12 cellular contexts compared by ENCODE assay signal in the genomic region with DNA sequence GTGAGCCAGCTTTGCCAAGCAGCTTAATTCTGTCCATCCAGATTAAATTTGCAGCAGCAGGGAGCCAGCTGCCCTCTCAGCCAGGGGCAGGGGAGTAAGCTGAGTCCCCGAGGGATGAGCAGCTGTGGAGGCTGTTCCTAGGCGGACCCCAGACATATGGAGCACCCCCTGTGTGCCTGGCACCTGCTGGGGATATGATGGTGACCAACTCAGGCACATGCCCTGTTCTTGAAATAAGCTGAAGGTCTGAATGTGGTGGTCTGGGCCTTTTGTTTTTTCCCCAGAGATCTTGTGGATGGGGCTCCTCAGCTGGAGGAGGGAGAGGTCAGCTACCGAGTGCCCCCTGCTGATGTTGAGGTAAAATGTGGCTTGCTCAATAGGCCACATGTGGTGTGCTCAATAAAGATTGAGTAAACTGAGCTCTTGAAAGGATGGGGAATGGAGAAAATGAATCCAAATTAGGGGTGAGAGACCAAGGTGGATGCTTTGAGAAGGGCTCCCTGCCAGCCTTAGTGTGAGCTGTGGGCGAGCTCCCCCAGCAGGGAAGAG.
DNase-seq lines count a peak whose midpoint lies in the region; ATAC-seq and TF ChIP-seq lines count a peak whose summit lies in the region.
"Had no signal": no experiment of that assay in that cellular context is flagged by ENCODE, and none has a peak within 500 bp of the region (broad histone marks: within the 10 kb centered on the region; RNA-seq: fewer than 3 reads in every experiment).

No MANE protein-coding gene starts in this region.

- H3K9me3 ChIP-seq in psoas muscle (peaks cover 4% of the 10 kb centered on the region), body of pancreas (no peaks in the 10 kb centered on the region)

- no peak for ATAC-seq in psoas muscle
- ATAC-seq in body of pancreas: no peak
- ATAC-seq in HG02852 (IDR thresholded peaks at IDR 0.05; ENCODE audit: unreplicated experiment): no peak
- ATAC-seq: Panc1 had no signal

- H3K4me3 ChIP-seq in dorsolateral prefrontal cortex (no peak overlapping the region), psoas muscle (no peak overlapping the region), body of pancreas (no peak overlapping the region)
- H3K4me3 ChIP-seq: GM23248 had no signal

- peak overlapping the region in 44 of 59 donors; percentile 2 to 90 (median 42) for H3K27ac ChIP-seq in dorsolateral prefrontal cortex
- peak overlapping the region; percentile 91 for H3K27ac ChIP-seq in psoas muscle
- no peak overlapping the region for H3K27ac ChIP-seq in body of pancreas
- H3K27ac ChIP-seq: GM23248 had no signal

- H3K4me1 ChIP-seq in psoas muscle (peaks cover 61% of the 10 kb centered on the region), body of pancreas (peaks cover 47% of the 10 kb centered on the region)

- intact Hi-C loops in dorsolateral prefrontal cortex (cut with DNase I) (no loop called here), psoas muscle (cut with DNase I) (no loop called here), body of pancreas (cut with DNase I) (no loop called here)

- TF ChIP-seq POLR2A in body of pancreas (IDR thresholded peaks at IDR 0.05): no peak

- 55 to 72% (median 60%) methylated on average over 4 of the region's 4 CpGs for WGBS in psoas muscle, 3 donors
- 84 to 99% methylated on average over 4 of the region's 4 CpGs for WGBS in body of pancreas, 2 donors

- peak; percentile 11 for DNase-seq in EH (ENCODE audit: low read depth)
- peak; percentile 36 for DNase-seq in NCI-H345 treated with DMSO at 0.1 percent for 48 hours (lab: John Stamatoyannopoulos, UW; ENCODE audit: unreplicated experiment)
- DNase-seq in dorsolateral prefrontal cortex: no peak
- DNase-seq in psoas muscle: no peak
- DNase-seq in NCI-H1048 (lab: John Stamatoyannopoulos, UW): no peak
- DNase-seq in body of pancreas: no peak
- DNase-seq in NCI-H2196 (lab: John Stamatoyannopoulos, UW; ENCODE audit: unreplicated experiment): no peak
- DNase-seq: activated B cell treated with CpG ODN at 0.5 μM for 24 hours, GM23248, naive B cell had no signal

- TF ChIP-seq CTCF in dorsolateral prefrontal cortex (IDR thresholded peaks at IDR 0.05 in 54 of 56, conservative IDR thresholded peaks at IDR 0.05 in 2 of 56; ENCODE audit: low read depth in 1 of 56, partially characterized antibody in 56 of 56) (peak in 28 of 56 donors; percentile 11 to 55 (median 34)), psoas muscle (IDR thresholded peaks at IDR 0.05) (no peak), body of pancreas (IDR thresholded peaks at IDR 0.05) (no peak)

- H3K27me3 ChIP-seq in dorsolateral prefrontal cortex: no peaks in the 10 kb centered on the region
- no peaks in the 10 kb centered on the region for H3K27me3 ChIP-seq in psoas muscle (ENCODE audit: insufficient read depth in 3 of 3, low read length in 2 of 3)
- no peaks in the 10 kb centered on the region for H3K27me3 ChIP-seq in body of pancreas

- peaks cover 12 to 46% of the 10 kb centered on the region in 2 donors for H3K36me3 ChIP-seq in psoas muscle (ENCODE audit: insufficient read depth in 1 of 2, low read depth in 1 of 2)
- H3K36me3 ChIP-seq in body of pancreas (replicated peaks in 1 of 2; ENCODE audit: insufficient read depth in 1 of 2, low read depth in 2 of 2): peaks cover 9 to 14% of the 10 kb centered on the region in 2 donors

Comparison
In these comparisons a context has a peak if more than half of its experiments do, and no peak if none do; other contexts are left out.
1. DNase-seq: peak in EH (single experiment) and NCI-H345 treated with DMSO at 0.1 percent for 48 hours (single experiment); none in dorsolateral prefrontal cortex (0 of 10), psoas muscle (0 of 2), NCI-H1048 (single experiment), body of pancreas (0 of 4) and NCI-H2196 (single experiment).
2. H3K27ac ChIP-seq: peak in dorsolateral prefrontal cortex (44 of 59) and psoas muscle (single experiment); none in body of pancreas (0 of 4).